In the genomic region with DNA sequence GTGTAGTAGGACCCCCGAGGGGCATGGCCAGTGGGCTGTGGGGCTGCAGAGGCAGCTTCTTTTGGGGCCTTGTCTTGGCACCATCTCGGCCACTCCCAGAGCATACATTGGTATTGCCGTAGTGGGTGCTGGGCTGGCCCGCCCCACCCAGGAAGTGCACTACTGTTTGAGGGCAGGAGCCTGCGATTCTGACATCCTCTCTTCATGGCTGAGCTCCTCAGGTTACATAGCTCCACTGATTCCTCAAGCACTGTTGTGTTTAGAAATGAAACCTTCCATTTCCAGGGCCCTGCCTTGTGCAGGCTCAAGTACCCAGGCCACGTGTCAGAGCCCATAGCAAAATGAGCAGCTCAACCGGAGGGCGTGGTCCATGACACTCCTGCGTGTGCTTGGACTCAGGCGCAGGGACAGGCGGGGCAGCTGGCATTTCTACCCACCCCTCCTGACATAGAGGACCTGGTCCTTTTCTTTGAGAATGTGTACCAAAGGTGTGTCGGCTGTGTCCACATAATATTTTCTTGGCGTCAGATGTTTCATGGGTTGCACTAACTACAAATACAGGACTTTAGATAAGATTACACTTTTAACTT, we compare ENCODE assay signal across 8 cellular contexts.
A peak's percentile ranks its signal among the peaks of the same experiment; 100 is the strongest.
DNase-seq lines count a peak whose midpoint lies in the region; ATAC-seq, FAIRE-seq and TF ChIP-seq lines count a peak whose summit lies in the region.

No MANE protein-coding gene starts in this region.

- H3K27ac ChIP-seq in A549: peak overlapping the region; percentile 95 to 99

- TF ChIP-seq EP300 in A549 (IDR thresholded peaks at IDR 0.05): peak; percentile 76 to 85; a peak in 3 of 5 replicates

- CTCF ChIA-PET in A549 (lab: Yijun Ruan, JAX): interaction anchor here (0.6 to 23.2 kb wide), 7 partner anchors 12 to 435 kb away, joined by 3 to 356 read pairs (median 4); no protein-coding TSS in a partner anchor

- ATAC-seq in A549 (peak; percentile 74 to 77), HG03175 (IDR thresholded peaks at IDR 0.05; ENCODE audit: unreplicated experiment) (peak; percentile 72), GM18867 (IDR thresholded peaks at IDR 0.05; ENCODE audit: unreplicated experiment) (no peak)
- ATAC-seq in stimulated activated memory B cell treated with anti-CD40 and anti-IgM and Interleukin-4, amounts not matched to agents 10 μg/mL and 1 μg/mL and 100 μg/mL, for 72 hours: peak; percentile 85

- H3K4me1 Mint-ChIP-seq in stimulated activated memory B cell treated with anti-CD40 and anti-IgM and Interleukin-4, amounts not matched to agents 10 μg/mL and 1 μg/mL and 100 μg/mL, for 72 hours: peaks cover 86% of the 10 kb centered on the region

- TF ChIP-seq POLR2A in A549 (IDR thresholded peaks at IDR 0.05; ENCODE audit: low read length): no peak

- no peaks in the 10 kb centered on the region for H3K9me3 Mint-ChIP-seq in stimulated activated memory B cell treated with anti-CD40 and anti-IgM and Interleukin-4, amounts not matched to agents 10 μg/mL and 1 μg/mL and 100 μg/mL, for 72 hours

- TF ChIP-seq CTCF in A549 (IDR thresholded peaks at IDR 0.05): no peak

- H3K27me3 Mint-ChIP-seq in stimulated activated memory B cell treated with anti-CD40 and anti-IgM and Interleukin-4, amounts not matched to agents 10 μg/mL and 1 μg/mL and 100 μg/mL, for 72 hours: no peaks in the 10 kb centered on the region

- H3K9me3 ChIP-seq in A549: peaks cover 10% of the 10 kb centered on the region

- H3K4me3 Mint-ChIP-seq in stimulated activated memory B cell treated with anti-CD40 and anti-IgM and Interleukin-4, amounts not matched to agents 10 μg/mL and 1 μg/mL and 100 μg/mL, for 72 hours: peak overlapping the region; percentile 65

- DNase-seq in A549 (ENCODE audit: low read depth in 1 of 2, low spot score in 1 of 2): peak; percentile 75 to 97
- peak; percentile 64 for DNase-seq in GM19238 (ENCODE audit: insufficient read length, low spot score)
- DNase-seq in T-helper 2 cell: peak in 4 of 5 experiments; percentile 27 to 95 (median 57)
- DNase-seq in ecto neural progenitor cell (ENCODE audit: low spot score): peak; percentile 30
- DNase-seq in iPS-NIHi7 (ENCODE audit: extremely low spot score): no peak

- peaks cover 100% of the 10 kb centered on the region for H3K4me1 ChIP-seq in A549

- peak overlapping the region; percentile 90 for H3K4me2 ChIP-seq in A549

- no peak for FAIRE-seq in A549 (lab: Jason Lieb, UNC)

- H3K4me3 ChIP-seq in A549: peak overlapping the region; percentile 47

- peak overlapping the region; percentile 86 for H3K27ac Mint-ChIP-seq in stimulated activated memory B cell treated with anti-CD40 and anti-IgM and Interleukin-4, amounts not matched to agents 10 μg/mL and 1 μg/mL and 100 μg/mL, for 72 hours

- TF ChIP-seq RAD21 in A549 (conservative IDR thresholded peaks at IDR 0.05 in 1 of 2, IDR thresholded peaks at IDR 0.05 in 1 of 2): no peak

- H3K36me3 Mint-ChIP-seq in stimulated activated memory B cell treated with anti-CD40 and anti-IgM and Interleukin-4, amounts not matched to agents 10 μg/mL and 1 μg/mL and 100 μg/mL, for 72 hours: peaks cover 27% of the 10 kb centered on the region

- POLR2A ChIA-PET in A549 (lab: Yijun Ruan, JAX): interaction anchor here (0.9 to 1.6 kb wide), 3 partner anchors 8 to 171 kb away, joined by 3 to 17 read pairs (median 4); partner anchors contain the start of gene ATG16L1

- 4% methylated on average over 13 of the region's 13 CpGs for WGBS in A549 (ENCODE audit: missing lambda C conversion rate)

TF ChIP-seq in A549, 52 proteins besides CTCF, POLR2A, EP300 and RAD21:
- TF ChIP-seq HMGXB4 (CRISPR knock-in tag; IDR thresholded peaks at IDR 0.05; ENCODE audit: borderline replicate concordance): 0 out of 2 replicates have a peak, but pooled peaks have one; percentile 49
- TF ChIP-seq HOXA7 (CRISPR knock-in tag; IDR thresholded peaks at IDR 0.05): peak; percentile 77
- peak; percentile 74; the same call in 1 of the 2 replicates for TF ChIP-seq ATOH8 (CRISPR knock-in tag; IDR thresholded peaks at IDR 0.05; ENCODE audit: low read depth)
- TF ChIP-seq ESRRA (IDR thresholded peaks at IDR 0.05; ENCODE audit: borderline replicate concordance, low read length): no peak
- TF ChIP-seq HOXB5 (CRISPR knock-in tag; IDR thresholded peaks at IDR 0.05): peak; percentile 89
- TF ChIP-seq ZSCAN20 (CRISPR knock-in tag; IDR thresholded peaks at IDR 0.05): peak; percentile 25; the same call in 1 of the 2 replicates
- TF ChIP-seq HEYL (CRISPR knock-in tag; IDR thresholded peaks at IDR 0.05): peak; percentile 48; the same call in 1 of the 2 replicates
- TF ChIP-seq NR3C1 (IDR thresholded peaks at IDR 0.05): no peak
- peak in 1 of 2 experiments; percentile 66 for TF ChIP-seq JUN (IDR thresholded peaks at IDR 0.05)
- no peak for TF ChIP-seq ELK1 (IDR thresholded peaks at IDR 0.05; ENCODE audit: low read depth, low read length)
- TF ChIP-seq TP53 (CRISPR knock-in tag; IDR thresholded peaks at IDR 0.05): no peak; the same call in 1 of the 2 replicates
- peak; percentile 88; the same call in 1 of the 2 replicates for TF ChIP-seq EHF (CRISPR knock-in tag; IDR thresholded peaks at IDR 0.05)
- peak; percentile 98 for TF ChIP-seq MAX (IDR thresholded peaks at IDR 0.05)
- TF ChIP-seq HOXB13 (CRISPR knock-in tag; IDR thresholded peaks at IDR 0.05; ENCODE audit: low read depth): peak; percentile 93
- TF ChIP-seq E2F6 (IDR thresholded peaks at IDR 0.05; ENCODE audit: borderline replicate concordance, low read depth): peak; percentile 81; the same call in 1 of the 2 replicates
- peak; percentile 56; the same call in 1 of the 2 replicates for TF ChIP-seq TFCP2L1 (CRISPR knock-in tag; IDR thresholded peaks at IDR 0.05)
- TF ChIP-seq MYC (IDR thresholded peaks at IDR 0.05; ENCODE audit: borderline replicate concordance, low read length): peak; percentile 92
- peak; percentile 67 for TF ChIP-seq NPAS2 (CRISPR knock-in tag; IDR thresholded peaks at IDR 0.05; ENCODE audit: borderline replicate concordance)
- TF ChIP-seq USF2 (IDR thresholded peaks at IDR 0.05): peak; percentile 78
- peak; percentile 74; the same call in 1 of the 2 replicates for TF ChIP-seq GATA3 (IDR thresholded peaks at IDR 0.05; ENCODE audit: borderline replicate concordance)
